In genomic region chr5:139403787-139404483, GRCh38 we compare ENCODE assay signal across 1 cellular context.
TF ChIP-seq lines count a peak whose summit lies in the region.

SPATA24 (minus strand) TSS chr5:139404089; CDS start chr5:139404060, 29 bp downstream.

TF ChIP-seq in K562, 482 proteins besides CTCF, POLR2A, EP300 and RAD21 (continued from another document and continues in another):
- TF ChIP-seq PML (IDR thresholded peaks at IDR 0.05; ENCODE audit: low read length) (no peak), ZNF717 (CRISPR knock-in tag; IDR thresholded peaks at IDR 0.05) (no peak), FOS (IDR thresholded peaks at IDR 0.05; ENCODE audit: extremely low read depth, insufficient read length) (peak; percentile 19), CREB1 (IDR thresholded peaks at IDR 0.05) (peak; percentile 90), CREB1 (CRISPR knock-in tag; IDR thresholded peaks at IDR 0.05) (peak; percentile 93; the same call in 1 of the 2 replicates), MYC (IDR thresholded peaks at IDR 0.05; ENCODE audit: low read depth, low read length) (peak; percentile 92), MYC (CRISPR knock-in tag; IDR thresholded peaks at IDR 0.05; ENCODE audit: borderline replicate concordance, low read depth) (0 out of 2 replicates have a peak, but pooled peaks have one; percentile 48), MTA1 (IDR thresholded peaks at IDR 0.05; ENCODE audit: borderline replicate concordance) (peak; percentile 83), COPS2 (conservative IDR thresholded peaks at IDR 0.05) (no peak), SP1 (CRISPR knock-in tag; IDR thresholded peaks at IDR 0.05) (peak; percentile 97), TRIM24 (IDR thresholded peaks at IDR 0.05) (peak in 1 of 2 experiments; percentile 46; a peak in 1 of 4 replicates), ZNF764 (CRISPR knock-in tag; IDR thresholded peaks at IDR 0.05; ENCODE audit: low read depth) (no peak), ARID4B (CRISPR knock-in tag; IDR thresholded peaks at IDR 0.05) (peak; percentile 47; the same call in 1 of the 2 replicates), CREB3L1 (IDR thresholded peaks at IDR 0.05; ENCODE audit: borderline replicate concordance, low read depth) (peak; percentile 63), CSDE1 (IDR thresholded peaks at IDR 0.05) (peak in 1 of 2 experiments; percentile 75; a peak in 2 of 4 replicates), THRB (CRISPR knock-in tag; conservative IDR thresholded peaks at IDR 0.05) (no peak), ETV5 (CRISPR knock-in tag; IDR thresholded peaks at IDR 0.05; ENCODE audit: low read depth) (peak; percentile 76; the same call in 1 of the 2 replicates), TBL1XR1 (IDR thresholded peaks at IDR 0.05; ENCODE audit: low read length in 2 of 2) (no peak), KLF13 (tag; IDR thresholded peaks at IDR 0.05; ENCODE audit: borderline replicate concordance, low read depth) (0 out of 2 replicates have a peak, but pooled peaks have one; percentile 68), IFI16 (CRISPR knock-in tag; IDR thresholded peaks at IDR 0.05) (no peak), FOXM1 (IDR thresholded peaks at IDR 0.05; ENCODE audit: low read depth) (peak; percentile 43; the same call in 1 of the 2 replicates), FOXM1 (CRISPR knock-in tag; IDR thresholded peaks at IDR 0.05; ENCODE audit: low read depth) (no peak), TOE1 (IDR thresholded peaks at IDR 0.05; ENCODE audit: borderline replicate concordance) (peak; percentile 85), TOE1 (CRISPR knock-in tag; IDR thresholded peaks at IDR 0.05; ENCODE audit: borderline replicate concordance, low read depth) (no peak), TEAD4 (IDR thresholded peaks at IDR 0.05; ENCODE audit: low read length) (0 out of 2 replicates have a peak, but pooled peaks have one; percentile 22), TEAD4 (CRISPR knock-in tag; IDR thresholded peaks at IDR 0.05; ENCODE audit: borderline replicate concordance) (no peak), VEZF1 (CRISPR knock-in tag; IDR thresholded peaks at IDR 0.05) (peak; percentile 94), ZNF57 (CRISPR knock-in tag; IDR thresholded peaks at IDR 0.05) (no peak), ZNF785 (CRISPR knock-in tag; IDR thresholded peaks at IDR 0.05) (no peak), JUN (IDR thresholded peaks at IDR 0.05; ENCODE audit: borderline replicate concordance, low read depth, low read length) (peak; percentile 7; the same call in 1 of the 2 replicates), JUN (CRISPR knock-in tag; IDR thresholded peaks at IDR 0.05; ENCODE audit: borderline replicate concordance) (no peak), ATF1 (CRISPR knock-in tag; IDR thresholded peaks at IDR 0.05) (peak; percentile 61; the same call in 1 of the 2 replicates), ATF1 (tag; IDR thresholded peaks at IDR 0.05) (peak; percentile 97), E2F8 (IDR thresholded peaks at IDR 0.05; ENCODE audit: low read depth, partially characterized antibody) (peak; percentile 65), GABPA (tag; conservative IDR thresholded peaks at IDR 0.05; ENCODE audit: low read depth) (peak; percentile 77), MEF2D (tag; conservative IDR thresholded peaks at IDR 0.05; ENCODE audit: low read depth) (no peak), ZNF766 (CRISPR knock-in tag; conservative IDR thresholded peaks at IDR 0.05) (0 out of 2 replicates have a peak, but pooled peaks have one; percentile 53), C11orf30 (IDR thresholded peaks at IDR 0.05; ENCODE audit: low read depth) (peak; percentile 63), NBN (IDR thresholded peaks at IDR 0.05; ENCODE audit: low read depth) (peak; percentile 22; the same call in 1 of the 2 replicates), PKNOX1 (IDR thresholded peaks at IDR 0.05) (peak; percentile 68), ZNF175 (CRISPR knock-in tag; IDR thresholded peaks at IDR 0.05; ENCODE audit: low read depth) (peak; percentile 69), ZKSCAN3 (CRISPR knock-in tag; IDR thresholded peaks at IDR 0.05) (no peak), ATF3 (IDR thresholded peaks at IDR 0.05) (peak; percentile 90), ATF3 (CRISPR knock-in tag; conservative IDR thresholded peaks at IDR 0.05) (no peak), SOX6 (IDR thresholded peaks at IDR 0.05) (0 out of 2 replicates have a peak, but pooled peaks have one; percentile 36), FOXK2 (conservative IDR thresholded peaks at IDR 0.05 in 1 of 2, IDR thresholded peaks at IDR 0.05 in 1 of 2; ENCODE audit: low read depth in 2 of 2) (no peak; a peak in 1 of 4 replicates), NFYB (IDR thresholded peaks at IDR 0.05; ENCODE audit: extremely low read depth, insufficient read length) (peak; percentile 74), ETS1 (conservative IDR thresholded peaks at IDR 0.05; ENCODE audit: control insufficient read depth, low read depth, low read length) (peak; percentile 46; the same call in 1 of the 2 replicates), KLF6 (CRISPR knock-in tag; IDR thresholded peaks at IDR 0.05; ENCODE audit: borderline replicate concordance) (peak; percentile 46; the same call in 1 of the 2 replicates), CREB3 (tag; conservative IDR thresholded peaks at IDR 0.05; ENCODE audit: low read depth) (peak; percentile 62; the same call in 1 of the 2 replicates), SMAD4 (CRISPR knock-in tag; conservative IDR thresholded peaks at IDR 0.05) (0 out of 2 replicates have a peak, but pooled peaks have one; percentile 29)
